Comparison of ENCODE assay signal across 20 cellular contexts in the genomic region with DNA sequence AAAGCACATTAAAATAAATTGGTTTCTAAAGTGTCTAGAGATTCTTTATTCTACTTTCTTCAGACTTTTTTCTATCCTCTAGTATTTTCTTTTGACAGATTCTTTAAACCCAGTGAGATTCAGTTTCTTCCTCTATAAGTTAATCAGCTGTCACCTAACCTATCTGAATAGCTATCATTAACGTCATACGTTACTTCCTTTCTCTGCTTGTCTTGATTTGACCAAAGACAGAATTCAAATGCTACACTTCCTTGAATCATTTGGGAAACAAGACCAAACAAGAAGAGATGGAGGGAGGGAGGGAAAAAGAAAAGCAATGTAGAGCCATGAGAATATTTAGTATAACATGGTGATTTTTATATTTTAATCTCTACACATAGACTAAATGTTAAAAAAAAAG.
DNase-seq lines count a peak whose midpoint lies in the region; ATAC-seq, FAIRE-seq and TF ChIP-seq lines count a peak whose summit lies in the region.
"Had no signal": no experiment of that assay in that cellular context is flagged by ENCODE, and none has a peak within 500 bp of the region (broad histone marks: within the 10 kb centered on the region; RNA-seq: fewer than 3 reads in every experiment).

No MANE protein-coding gene starts in this region.

- no peak overlapping the region for H3K4me3 ChIP-seq in SJCRH30
- no peak overlapping the region for H3K4me3 ChIP-seq in body of pancreas
- H3K4me3 ChIP-seq: GM12878, GM23248 had no signal

- peaks cover 0 to 3% (median 0%) of the 10 kb centered on the region in 7 donors for H3K9me3 Mint-ChIP-seq in CD14-positive monocyte
- H3K9me3 Mint-ChIP-seq: CD8-positive, alpha-beta T cell; H9 had no signal

- H3K4me1 ChIP-seq in SJCRH30 (0 out of 2 replicates have a peak, but pooled peaks cover 8% of the 10 kb centered on the region), foreskin keratinocyte (no peaks in the 10 kb centered on the region), body of pancreas (peaks cover 4% of the 10 kb centered on the region)
- H3K4me1 ChIP-seq: Caco-2 had no signal

- no peak overlapping the region for H3K4me3 Mint-ChIP-seq in CD14-positive monocyte
- H3K4me3 Mint-ChIP-seq: CD4-positive, CD25-positive, alpha-beta regulatory T cell; CD8-positive, alpha-beta T cell; H9 had no signal

- WGBS in body of pancreas, 2 donors, result 57 to 70% methylated on average over 2 of the region's 2 CpGs

- H3K4me1 Mint-ChIP-seq in CD14-positive monocyte, result no peaks in the 10 kb centered on the region
- H3K4me1 Mint-ChIP-seq: CD4-positive, CD25-positive, alpha-beta regulatory T cell; H9 had no signal

- ATAC-seq in foreskin keratinocyte (no peak), HG03565 (IDR thresholded peaks at IDR 0.05; ENCODE audit: unreplicated experiment) (no peak), body of pancreas (no peak)
- ATAC-seq: CD8-positive, alpha-beta T cell; GM12878; HCT116 had no signal

- intact Hi-C loops in body of pancreas (cut with DNase I) (no loop called here), CD14-positive monocyte (cut with micrococcal nuclease) (no loop called here)

- H3K9me3 ChIP-seq in SJCRH30 (replicated peaks) (no peaks in the 10 kb centered on the region), body of pancreas (no peaks in the 10 kb centered on the region)
- H3K9me3 ChIP-seq: Caco-2 had no signal

- peak; percentile 16 for FAIRE-seq in D721Med (lab: Jason Lieb, UNC)
- FAIRE-seq: GM12878, GM19239, H1 had no signal

- TF ChIP-seq POLR2A in body of pancreas (IDR thresholded peaks at IDR 0.05), result no peak

- DNase-seq in D721Med (ENCODE audit: insufficient read length, low spot score), result no peak
- DNase-seq in SJCRH30, result no peak
- peak; percentile 11 to 46 for DNase-seq in foreskin keratinocyte
- no peak for DNase-seq in body of pancreas
- DNase-seq in pons (ENCODE audit: low spot score), result no peak
- DNase-seq in CD14-positive monocyte (ENCODE audit: low spot score), result no peak
- DNase-seq: Caco-2; CD4-positive, CD25-positive, alpha-beta regulatory T cell; CD8-positive, alpha-beta T cell; DMS 273 treated with DMSO at 0.1 percent for 48 hours; DMS79; EL; GDM1; H9 had no signal

- no peaks in the 10 kb centered on the region for H3K27me3 ChIP-seq in SJCRH30
- H3K27me3 ChIP-seq in foreskin keratinocyte, result no peaks in the 10 kb centered on the region
- H3K27me3 ChIP-seq in body of pancreas, result no peaks in the 10 kb centered on the region

- TF ChIP-seq CTCF in D721Med (IDR thresholded peaks at IDR 0.05; ENCODE audit: insufficient read depth, missing control alignments) (no peak), foreskin keratinocyte (conservative IDR thresholded peaks at IDR 0.05) (no peak), body of pancreas (IDR thresholded peaks at IDR 0.05) (no peak), CD14-positive monocyte (IDR thresholded peaks at IDR 0.05) (no peak)

- peaks cover 0 to 2% (median 0%) of the 10 kb centered on the region in 3 donors for H3K27me3 Mint-ChIP-seq in CD14-positive monocyte (ENCODE audit: low read depth in 3 of 3)
- H3K27me3 Mint-ChIP-seq: CD4-positive, CD25-positive, alpha-beta regulatory T cell had no signal

- H3K36me3 Mint-ChIP-seq in CD14-positive monocyte, result no peaks in the 10 kb centered on the region
- H3K36me3 Mint-ChIP-seq: CD4-positive, CD25-positive, alpha-beta regulatory T cell; CD8-positive, alpha-beta T cell had no signal

- H3K36me3 ChIP-seq in SJCRH30, result no peaks in the 10 kb centered on the region
- H3K36me3 ChIP-seq in body of pancreas (replicated peaks in 1 of 2; ENCODE audit: insufficient read depth in 1 of 2, low read depth in 2 of 2), result no peaks in the 10 kb centered on the region

- H3K27ac ChIP-seq in SJCRH30 (peak overlapping the region; percentile 19), foreskin keratinocyte (no peak overlapping the region), body of pancreas (no peak overlapping the region)
- H3K27ac ChIP-seq: GM23248 had no signal

- no peak overlapping the region for H3K27ac Mint-ChIP-seq in CD14-positive monocyte
- H3K27ac Mint-ChIP-seq: CD4-positive, CD25-positive, alpha-beta regulatory T cell; CD8-positive, alpha-beta T cell; H9 had no signal

Comparison
In these comparisons a context has a peak if more than half of its experiments do, and no peak if none do; other contexts are left out.
1. DNase-seq: peak in foreskin keratinocyte (2 of 2); none in D721Med (single experiment), SJCRH30 (0 of 2), body of pancreas (0 of 4), pons (single experiment) and CD14-positive monocyte (single experiment).